ENCODE assay signal across 23 cellular contexts in genomic region chr2:80002112-80002511, GRCh38.
"Had no signal": no experiment of that assay in that cellular context is flagged by ENCODE, and none has a peak within 500 bp of the region (broad histone marks: within the 10 kb centered on the region; RNA-seq: fewer than 3 reads in every experiment).

No MANE protein-coding gene starts in this region.

- H3K27ac Mint-ChIP-seq: immature natural killer cell; memory B cell; naive B cell; nephron progenitor cell; stimulated activated effector memory CD8-positive, alpha-beta T cell treated with anti-CD3 and anti-CD28 coated beads, Interleukin-12 subunit alpha, Interleukin-12 subunit beta, amount 100 ng/mL, for 72 hours; type B pancreatic cell had no signal

- H3K4me1 ChIP-seq: heart left ventricle, left ventricle myocardium inferior, lower lobe of right lung, right atrium auricular region, sigmoid colon, suprapubic skin, thyroid gland, vagina had no signal

- H3K4me1 Mint-ChIP-seq: immature natural killer cell; memory B cell; naive B cell; stimulated activated effector memory CD8-positive, alpha-beta T cell treated with anti-CD3 and anti-CD28 coated beads, Interleukin-12 subunit alpha, Interleukin-12 subunit beta, amount 100 ng/mL, for 72 hours had no signal

- H3K36me3 Mint-ChIP-seq: immature natural killer cell; memory B cell; naive B cell; stimulated activated effector memory CD8-positive, alpha-beta T cell treated with anti-CD3 and anti-CD28 coated beads, Interleukin-12 subunit alpha, Interleukin-12 subunit beta, amount 100 ng/mL, for 72 hours; type B pancreatic cell had no signal

- H3K27ac ChIP-seq: coronary artery, heart left ventricle, left ventricle myocardium inferior, lower lobe of right lung, neutrophil, right atrium auricular region, sigmoid colon, suprapubic skin, thyroid gland, vagina had no signal

- H3K27me3 ChIP-seq: heart left ventricle, right atrium auricular region, sigmoid colon, suprapubic skin, thyroid gland, vagina had no signal

- H3K4me3 Mint-ChIP-seq: immature natural killer cell; memory B cell; naive B cell; nephron progenitor cell; stimulated activated effector memory CD8-positive, alpha-beta T cell treated with anti-CD3 and anti-CD28 coated beads, Interleukin-12 subunit alpha, Interleukin-12 subunit beta, amount 100 ng/mL, for 72 hours had no signal

- ATAC-seq: heart left ventricle; left cardiac atrium; lower lobe of right lung; stimulated activated effector memory CD8-positive, alpha-beta T cell treated with anti-CD3 and anti-CD28 coated beads, Interleukin-12 subunit alpha, Interleukin-12 subunit beta, amount 100 ng/mL, for 72 hours; stimulated activated naive CD8-positive, alpha-beta T cell treated with anti-CD3 and anti-CD28 coated beads, Interleukin-15, Interleukin-2, amounts not matched to agents 100 U/mL and 50 U/mL, for 24 hours had no signal

- DNase-seq: effector CD8-positive, alpha-beta T cell; heart left ventricle; immature natural killer cell; left cardiac atrium; left ventricle myocardium inferior; lower lobe of right lung; naive B cell; nephron progenitor cell; posterior cingulate gyrus; sigmoid colon; small intestine; stimulated activated CD4-positive, alpha-beta T cell treated with anti-CD3 and anti-CD28 coated beads, Interleukin-4, amount 100 ng/mL, for 1 hour; stimulated activated CD8-positive, alpha-beta memory T cell treated with anti-CD3 and anti-CD28 coated beads, Interleukin-4, amount 100 ng/mL, for 48 hours; stimulated activated naive CD8-positive, alpha-beta T cell treated with anti-CD3 and anti-CD28 coated beads, Interleukin-15, Interleukin-2, amounts not matched to agents 100 U/mL and 50 U/mL, for 24 hours; thyroid gland had no signal

- H3K9me3 Mint-ChIP-seq: nephron progenitor cell, type B pancreatic cell had no signal

- H3K9me3 ChIP-seq: heart left ventricle, left ventricle myocardium inferior, lower lobe of right lung, neutrophil, right atrium auricular region, suprapubic skin, thyroid gland, vagina had no signal

- H3K27me3 Mint-ChIP-seq: memory B cell had no signal

- H3K4me3 ChIP-seq: coronary artery, heart left ventricle, left ventricle myocardium inferior, lower lobe of right lung, right atrium auricular region, sigmoid colon, suprapubic skin, thyroid gland, vagina had no signal

- H3K36me3 ChIP-seq: heart left ventricle, left ventricle myocardium inferior, lower lobe of right lung, neutrophil, right atrium auricular region, sigmoid colon, suprapubic skin, thyroid gland, vagina had no signal
